ENCODE assay signal across 2 cellular contexts in the genomic region with DNA sequence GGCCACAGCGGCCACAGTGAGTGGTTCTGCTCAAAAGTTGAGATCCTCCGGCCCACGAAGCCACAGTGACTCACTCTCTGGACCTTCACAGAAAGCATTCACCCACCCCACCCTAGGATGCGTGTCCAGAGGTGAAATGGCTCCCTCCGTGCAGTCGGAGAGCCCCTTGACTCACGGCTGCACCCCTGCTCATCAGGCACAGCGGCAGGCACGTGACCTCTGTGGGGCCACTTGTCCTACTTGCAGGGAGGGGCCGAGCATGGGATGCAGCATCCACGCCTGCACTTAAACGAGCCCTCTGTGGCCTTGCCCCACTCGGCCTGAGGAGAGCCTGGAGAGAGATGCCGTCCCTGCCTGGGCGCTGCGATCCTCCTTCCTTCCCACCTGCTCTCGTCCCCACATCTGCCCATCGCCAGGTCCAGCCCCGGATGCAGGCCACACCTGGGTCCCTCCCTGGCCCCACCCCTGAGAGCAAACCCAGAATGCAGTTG.
TF ChIP-seq lines count a peak whose summit lies in the region.

No MANE protein-coding gene starts in this region.

TF ChIP-seq in Ishikawa, 13 proteins besides CTCF, POLR2A, EP300 and RAD21:
- TF ChIP-seq ZBTB7A (IDR thresholded peaks at IDR 0.05; ENCODE audit: low read depth), result no peak
- TF ChIP-seq, protein P1, sequence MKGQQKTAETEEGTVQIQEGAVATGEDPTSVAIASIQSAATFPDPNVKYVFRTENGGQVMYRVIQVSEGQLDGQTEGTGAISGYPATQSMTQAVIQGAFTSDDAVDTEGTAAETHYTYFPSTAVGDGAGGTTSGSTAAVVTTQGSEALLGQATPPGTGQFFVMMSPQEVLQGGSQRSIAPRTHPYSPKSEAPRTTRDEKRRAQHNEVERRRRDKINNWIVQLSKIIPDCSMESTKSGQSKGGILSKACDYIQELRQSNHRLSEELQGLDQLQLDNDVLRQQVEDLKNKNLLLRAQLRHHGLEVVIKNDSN (IDR thresholded peaks at IDR 0.05), result peak; percentile 54

TF ChIP-seq in H1, 55 proteins besides CTCF, POLR2A, EP300 and RAD21:
- TF ChIP-seq RNF2 (IDR thresholded peaks at IDR 0.05; ENCODE audit: borderline replicate concordance, low read depth, low read length, missing control alignments, poor library complexity, severe bottlenecking) (no peak), CBX5 (IDR thresholded peaks at IDR 0.05; ENCODE audit: low read depth, low read length) (no peak)
